In genomic region chr1:17434591-17434990, GRCh38 we compare ENCODE assay signal across 1 cellular context.
TF ChIP-seq lines count a peak whose summit lies in the region.

No MANE protein-coding gene starts in this region.

TF ChIP-seq in GM12878, 131 proteins besides CTCF, POLR2A, EP300 and RAD21:
- TF ChIP-seq PKNOX1 (IDR thresholded peaks at IDR 0.05) (peak; percentile 67; the same call in 1 of the 2 replicates), NKRF (conservative IDR thresholded peaks at IDR 0.05) (no peak), TARDBP (IDR thresholded peaks at IDR 0.05; ENCODE audit: borderline replicate concordance) (no peak)
